ENCODE assay signal across 22 cellular contexts in genomic region chr14:51251486-51251885, GRCh38.
"Had no signal": no experiment of that assay in that cellular context is flagged by ENCODE, and none has a peak within 500 bp of the region (broad histone marks: within the 10 kb centered on the region; RNA-seq: fewer than 3 reads in every experiment).

No MANE protein-coding gene starts in this region.

- H3K4me3 Mint-ChIP-seq: endodermal cell; immature natural killer cell; naive thymus-derived CD8-positive, alpha-beta T cell; stimulated activated memory B cell treated with anti-CD40 and anti-IgM and Interleukin-4, amounts not matched to agents 10 μg/mL and 1 μg/mL and 100 μg/mL, for 72 hours; stimulated activated naive CD8-positive, alpha-beta T cell treated with anti-CD3 and anti-CD28 coated beads, Interleukin-15, Interleukin-2, amounts not matched to agents 100 ng/mL and 50 ng/mL, for 24 hours had no signal

- DNase-seq: colonic mucosa; dermis blood vessel endothelial cell; endodermal cell; immature natural killer cell; kidney; left cardiac atrium; left ventricle myocardium superior; mucosa of descending colon; naive thymus-derived CD8-positive, alpha-beta T cell; posterior cingulate gyrus; spleen; stimulated activated CD4-positive, alpha-beta T cell treated with anti-CD3 and anti-CD28 coated beads, Interleukin-15, amount 100 ng/mL, for 24 hours; stimulated activated CD4-positive, alpha-beta T cell treated with anti-CD3 and anti-CD28 coated beads, Interleukin-1b, Interleukin-23, amount 100 ng/mL, for 48 hours; stimulated activated CD4-positive, alpha-beta T cell treated with anti-CD3 and anti-CD28 coated beads, Interleukin-4, amount 100 ng/mL, for 24 hours; tibial artery; upper lobe of left lung had no signal

- H3K27me3 Mint-ChIP-seq: naive thymus-derived CD8-positive, alpha-beta T cell; stimulated activated memory B cell treated with anti-CD40 and anti-IgM and Interleukin-4, amounts not matched to agents 10 μg/mL and 1 μg/mL and 100 μg/mL, for 72 hours; stimulated activated naive CD8-positive, alpha-beta T cell treated with anti-CD3 and anti-CD28 coated beads, Interleukin-15, Interleukin-2, amounts not matched to agents 100 ng/mL and 50 ng/mL, for 24 hours had no signal

- H3K9me3 Mint-ChIP-seq: endodermal cell; immature natural killer cell; naive thymus-derived CD8-positive, alpha-beta T cell; stimulated activated memory B cell treated with anti-CD40 and anti-IgM and Interleukin-4, amounts not matched to agents 10 μg/mL and 1 μg/mL and 100 μg/mL, for 72 hours; stimulated activated naive CD8-positive, alpha-beta T cell treated with anti-CD3 and anti-CD28 coated beads, Interleukin-15, Interleukin-2, amounts not matched to agents 100 ng/mL and 50 ng/mL, for 24 hours had no signal

- H3K4me1 Mint-ChIP-seq: endodermal cell had no signal

- H3K36me3 ChIP-seq: colonic mucosa had no signal

- H3K27ac ChIP-seq: colonic mucosa, esophagus muscularis mucosa, neutrophil, spleen, tibial artery, upper lobe of left lung, vagina had no signal

- H3K9me3 ChIP-seq: colonic mucosa, esophagus muscularis mucosa, mucosa of descending colon, neutrophil, spleen, tibial artery, upper lobe of left lung, vagina had no signal

- H3K27me3 ChIP-seq: colonic mucosa, esophagus muscularis mucosa, neutrophil, spleen, tibial artery, upper lobe of left lung, vagina had no signal

- H3K4me1 ChIP-seq: colonic mucosa, esophagus muscularis mucosa, tibial artery, upper lobe of left lung, vagina had no signal

- H3K4me3 ChIP-seq: colonic mucosa, esophagus muscularis mucosa, mucosa of descending colon, spleen, tibial artery, upper lobe of left lung, vagina had no signal

- ATAC-seq: left cardiac atrium; left ventricle myocardium superior; mucosa of descending colon; naive thymus-derived CD8-positive, alpha-beta T cell; sciatic nerve; stimulated activated memory B cell treated with anti-CD40 and anti-IgM and Interleukin-4, amounts not matched to agents 10 μg/mL and 1 μg/mL and 100 μg/mL, for 72 hours had no signal

- H3K27ac Mint-ChIP-seq: endodermal cell; immature natural killer cell; stimulated activated memory B cell treated with anti-CD40 and anti-IgM and Interleukin-4, amounts not matched to agents 10 μg/mL and 1 μg/mL and 100 μg/mL, for 72 hours; stimulated activated naive CD8-positive, alpha-beta T cell treated with anti-CD3 and anti-CD28 coated beads, Interleukin-15, Interleukin-2, amounts not matched to agents 100 ng/mL and 50 ng/mL, for 24 hours had no signal
